16 cellular contexts compared by ENCODE assay signal in genomic region chr11:67368621-67369020, GRCh38. TPM values are rescaled to one million over a fixed set of nuclear protein-coding genes. Genes with fewer than 3 reads are reported as not detected.
A peak's percentile ranks its signal among the peaks of the same experiment; 100 is the strongest.
DNase-seq lines count a peak whose midpoint lies in the region; ATAC-seq, FAIRE-seq and TF ChIP-seq lines count a peak whose summit lies in the region.
"Had no signal": no experiment of that assay in that cellular context is flagged by ENCODE, and none has a peak within 500 bp of the region (broad histone marks: within the 10 kb centered on the region; RNA-seq: fewer than 3 reads in every experiment).

No MANE protein-coding gene starts in this region.

- 83 to 86% methylated on average over 3 of the region's 3 CpGs for WGBS in GM23248 (ENCODE audit: low coverage in 1 of 2, low lambda C conversion rate in 2 of 2, missing lambda C conversion rate in 2 of 2), 2 experiments
- 0% methylated on average over 3 of the region's 3 CpGs for whole genome bisulfite sequencing in GM12878 (ENCODE audit: insufficient coverage, insufficient replicate concordance, low lambda C conversion rate, missing lambda C conversion rate)
- 100% methylated on average over 1 of the region's 3 CpGs for WGBS in trophoblast cell (ENCODE audit: extremely low coverage, insufficient coverage, insufficient read length)

- H3K79me2 ChIP-seq in GM23248 (ENCODE audit: insufficient read depth) = peaks cover 92% of the 10 kb centered on the region
- H3K79me2 ChIP-seq in GM12878 (ENCODE audit: control insufficient read depth, insufficient read depth, low read length) = no peaks in the 10 kb centered on the region
- H3K79me2 ChIP-seq in trophoblast cell (ENCODE audit: control insufficient read depth, insufficient read depth, low read length, poor library complexity) = peaks cover 5% of the 10 kb centered on the region

- peaks cover 18% of the 10 kb centered on the region for H3K79me1 ChIP-seq in trophoblast cell (ENCODE audit: low read length)

- FAIRE-seq in GM12878 (lab: Jason Lieb, UNC) = peak; percentile 27
- FAIRE-seq: G401.6, K562 had no signal

- POLR2A ChIA-PET in CD8-positive, alpha-beta memory T cell (lab: Charles Lee) = interaction anchor here (0.7 kb wide), 1 partner anchor 126 kb away, joined by 10 read pairs; no protein-coding TSS in a partner anchor
- POLR2A ChIA-PET in GM12878 (lab: Charles Lee) = interaction anchor here (1.0 to 5.1 kb wide), 2 partner anchors 10 to 14 kb away, joined by 3 to 42 read pairs; partner anchors contain the start of gene POLD4

- DNase-seq in CD8-positive, alpha-beta memory T cell = peak in 1 of 5 donors; percentile 37
- DNase-seq in GM23248 = peak; percentile 27
- DNase-seq in GM12878 (ENCODE audit: low read depth, low spot score) = no peak
- peak; percentile 61 for DNase-seq in stimulated activated CD8-positive, alpha-beta memory T cell treated with anti-CD3 and anti-CD28 coated beads, Interleukin-4, amount 100 ng/mL, for 48 hours
- DNase-seq in DMS79 (lab: John Stamatoyannopoulos, UW) = no peak
- DNase-seq in trophoblast cell = no peak
- DNase-seq: activated CD8-positive, alpha-beta memory T cell treated with anti-CD3 and anti-CD28 coated beads, Interleukin-2, amount 50 U/mL, for 4 hours; amygdala; NCI-H1436; NCI-H526 treated with DMSO at 0.1 percent for 48 hours; T-helper 9 cell had no signal

- H3K23ac ChIP-seq in trophoblast cell (ENCODE audit: low read length) = no peak overlapping the region

- H4K20me1 ChIP-seq in GM23248 (ENCODE audit: insufficient read depth) (peaks cover 23% of the 10 kb centered on the region), GM12878 (ENCODE audit: control insufficient read depth, insufficient read depth) (peaks cover 8% of the 10 kb centered on the region; the same call in 1 of the 2 replicates)

- H3K14ac ChIP-seq in trophoblast cell (ENCODE audit: low read length) = no peak overlapping the region

- SMC1A ChIA-PET in GM12878 (lab: Charles Lee; ENCODE audit: uncharacterized antibody, unreplicated experiment) = interaction anchor here (1.0 to 21.3 kb wide), 3 partner anchors 10 to 12 kb away, joined by 3 to 646 read pairs (median 49); partner anchors contain the start of gene POLD4

- TF ChIP-seq POLR2A in GM12878 (IDR thresholded peaks at IDR 0.05; ENCODE audit: low read depth, low read length) = no peak

- no peak overlapping the region for H2BK12ac ChIP-seq in trophoblast cell (ENCODE audit: low read length)

- TF ChIP-seq EP300 in GM12878 (IDR thresholded peaks at IDR 0.05; ENCODE audit: borderline replicate concordance in 1 of 2, control insufficient read depth in 1 of 2, low read depth in 2 of 2, low read length in 2 of 2) = no peak

- no peak overlapping the region for H3K18ac ChIP-seq in trophoblast cell (ENCODE audit: low read length)

- no peak for TF ChIP-seq RAD21 in GM12878 (IDR thresholded peaks at IDR 0.05; ENCODE audit: insufficient read depth, low read depth, low read length)

- no peak overlapping the region for H2AK5ac ChIP-seq in trophoblast cell (ENCODE audit: low read length)

- no peak overlapping the region for H2BK120ac ChIP-seq in trophoblast cell (ENCODE audit: insufficient read depth, low read length, poor library complexity)

- H3K9me2 ChIP-seq in GM23248 (ENCODE audit: insufficient read depth) = no peaks in the 10 kb centered on the region

- no peak overlapping the region for H4K8ac ChIP-seq in trophoblast cell (ENCODE audit: low read depth, low read length)

- ATAC-seq in GM12878 (peak; percentile 68), HG02973 (IDR thresholded peaks at IDR 0.05; ENCODE audit: unreplicated experiment) (no peak)
- ATAC-seq: K562 had no signal

- H3K9ac ChIP-seq in GM23248 (0 out of 2 replicates have a peak overlapping the region, but pooled peaks have one; percentile 100), GM12878 (ENCODE audit: control insufficient read depth, insufficient read depth, low read length) (no peak overlapping the region), trophoblast cell (ENCODE audit: low read length) (no peak overlapping the region)

- no peak overlapping the region for H4K12ac ChIP-seq in trophoblast cell (ENCODE audit: low read depth, low read length)

- H3K4me1 Mint-ChIP-seq in CD8-positive, alpha-beta memory T cell = peaks cover 69 to 84% (median 73%) of the 10 kb centered on the region in 3 donors

- no peak overlapping the region for H3K4me3 ChIP-seq in CD8-positive, alpha-beta memory T cell (ENCODE audit: low read length)
- no peak overlapping the region for H3K4me3 ChIP-seq in GM23248
- no peak overlapping the region for H3K4me3 ChIP-seq in GM12878
- H3K4me3 ChIP-seq in trophoblast cell (ENCODE audit: low read depth, low read length) = no peak overlapping the region
- H3K4me3 ChIP-seq: K562 had no signal

- peak overlapping the region in 6 of 7 donors; percentile 18 to 78 (median 42) for H3K4me3 Mint-ChIP-seq in CD8-positive, alpha-beta memory T cell

- no peak overlapping the region for H3K4me2 ChIP-seq in GM23248 (ENCODE audit: unreplicated experiment)
- no peak overlapping the region for H3K4me2 ChIP-seq in GM12878 (ENCODE audit: control insufficient read depth, insufficient read depth)
- no peak overlapping the region for H3K4me2 ChIP-seq in trophoblast cell (ENCODE audit: low read length)

- intact Hi-C loops in GM12878 (cut with micrococcal nuclease; ENCODE audit: unreplicated experiment) = no loop called here

- peaks cover 58% of the 10 kb centered on the region for H3K4me1 ChIP-seq in CD8-positive, alpha-beta memory T cell (ENCODE audit: insufficient read depth, low read length)
- peaks cover 55% of the 10 kb centered on the region for H3K4me1 ChIP-seq in GM23248 (ENCODE audit: insufficient read depth)
- peaks cover 19% of the 10 kb centered on the region for H3K4me1 ChIP-seq in GM12878 (ENCODE audit: control insufficient read depth, insufficient read depth, low read length)
- H3K4me1 ChIP-seq in trophoblast cell (ENCODE audit: control insufficient read depth in 1 of 2, insufficient read depth in 2 of 2, low read length in 2 of 2) = peaks cover 30 to 31% of the 10 kb centered on the region in 2 experiments

- no TSS peak for BruUV-seq in GM12878 (replicated peaks; lab: Mats Ljungman, UMichigan)

- no peaks in the 10 kb centered on the region for H3K9me3 ChIP-seq in CD8-positive, alpha-beta memory T cell (ENCODE audit: low read length)
- H3K9me3 ChIP-seq in GM23248 (ENCODE audit: low read depth) (no peaks in the 10 kb centered on the region), GM12878 (replicated peaks; ENCODE audit: control insufficient read depth, insufficient read depth, low read length) (no peaks in the 10 kb centered on the region), trophoblast cell (ENCODE audit: insufficient read depth, low read depth, low read length) (peaks cover 4% of the 10 kb centered on the region)

- CTCF ChIA-PET in CD8-positive, alpha-beta memory T cell (lab: Charles Lee) = interaction anchor here (9.2 to 25.1 kb wide), 2 partner anchors 10 to 15 kb away, joined by 113 to 860 read pairs; partner anchors contain the start of gene POLD4
- CTCF ChIA-PET in GM12878 (lab: Yijun Ruan, JAX) = interaction anchor here (1.4 to 26.2 kb wide), 4 partner anchors 7 to 101 kb away, joined by 4 to 1301 read pairs (median 671); partner anchors contain the start of genes CLCF1, POLD4 and RAD9A

- no peak for TF ChIP-seq CTCF in GM12878 (IDR thresholded peaks at IDR 0.05 in 2 of 3, conservative IDR thresholded peaks at IDR 0.05 in 1 of 3; ENCODE audit: control insufficient read depth in 2 of 3, extremely low read depth in 1 of 3, insufficient read depth in 1 of 3, low read depth in 3 of 3, low read length in 3 of 3)

- H3K27ac ChIP-seq in CD8-positive, alpha-beta memory T cell (ENCODE audit: low read depth, low read length) = no peak overlapping the region
- H3K27ac ChIP-seq in GM23248 = peak overlapping the region; percentile 98
- no peak overlapping the region for H3K27ac ChIP-seq in GM12878 (ENCODE audit: control insufficient read depth, insufficient read depth)
- H3K27ac ChIP-seq in trophoblast cell (ENCODE audit: low read depth, low read length) = no peak overlapping the region

- no peak overlapping the region for H2BK5ac ChIP-seq in trophoblast cell (ENCODE audit: low read depth, low read length, poor library complexity)

- in situ Hi-C loops in GM23248 (cut with MboI) = no loop called here
- in situ Hi-C loops in GM12878 (cut with MboI) = no loop called here

- H3K9me3 Mint-ChIP-seq in CD8-positive, alpha-beta memory T cell = peaks cover 0 to 4% (median 0%) of the 10 kb centered on the region in 5 donors

- peaks cover 0 to 32% (median 2%) of the 10 kb centered on the region in 3 donors for H3K36me3 Mint-ChIP-seq in CD8-positive, alpha-beta memory T cell

- H2AFZ ChIP-seq in GM23248 = no peak overlapping the region
- H2AFZ ChIP-seq in GM12878 (ENCODE audit: control insufficient read depth, low read depth, low read length) = no peak overlapping the region
- H2AFZ ChIP-seq in trophoblast cell (ENCODE audit: insufficient read depth, low read length, poor library complexity) = no peak overlapping the region

- H3K27me3 Mint-ChIP-seq in CD8-positive, alpha-beta memory T cell = peaks cover 0 to 5% of the 10 kb centered on the region in 2 donors
- H3K27me3 Mint-ChIP-seq: progenitor cell of endocrine pancreas had no signal

- H4K91ac ChIP-seq in trophoblast cell (ENCODE audit: low read depth, low read length) = no peak overlapping the region

- no peak overlapping the region for H3K4ac ChIP-seq in trophoblast cell (ENCODE audit: low read depth, low read length)

- H3K27ac Mint-ChIP-seq in CD8-positive, alpha-beta memory T cell = peak overlapping the region; percentile 51 to 91 (median 70)

- H3K36me3 ChIP-seq in CD8-positive, alpha-beta memory T cell (ENCODE audit: insufficient read depth, low read length) = no peaks in the 10 kb centered on the region
- H3K36me3 ChIP-seq in GM23248 (ENCODE audit: low read depth) = peaks cover 16% of the 10 kb centered on the region; the same call in 1 of the 2 replicates
- no peaks in the 10 kb centered on the region for H3K36me3 ChIP-seq in GM12878 (ENCODE audit: control insufficient read depth in 2 of 2, insufficient read depth in 2 of 2, low read length in 1 of 2)
- peaks cover 4 to 9% of the 10 kb centered on the region in 2 experiments for H3K36me3 ChIP-seq in trophoblast cell (ENCODE audit: control insufficient read depth in 1 of 2, insufficient read depth in 2 of 2, low read length in 2 of 2)

- RAD21 ChIA-PET in GM12878 (lab: Charles Lee; ENCODE audit: unreplicated experiment) = interaction anchor here (0.6 to 6.5 kb wide), 5 partner anchors 9 to 129 kb away, joined by 3 to 122 read pairs (median 5); partner anchors contain the start of gene POLD4

- peaks cover 36% of the 10 kb centered on the region for H3F3A ChIP-seq in GM23248 (ENCODE audit: insufficient read depth)

- no peaks in the 10 kb centered on the region for H3K27me3 ChIP-seq in CD8-positive, alpha-beta memory T cell (ENCODE audit: insufficient read depth, low read length, poor library complexity, severe bottlenecking)
- H3K27me3 ChIP-seq in GM23248 (replicated peaks; ENCODE audit: insufficient read depth) = no peaks in the 10 kb centered on the region
- peaks cover 1 to 4% of the 10 kb centered on the region in 2 experiments; a peak in 3 of 4 replicates for H3K27me3 ChIP-seq in GM12878 (replicated peaks in 1 of 2; ENCODE audit: control insufficient read depth in 2 of 2, insufficient read depth in 2 of 2, low read length in 1 of 2)
- no peaks in the 10 kb centered on the region for H3K27me3 ChIP-seq in trophoblast cell (ENCODE audit: insufficient read depth, low read length)

RNA-seq across cellular contexts. Expression of gene CLCF1, which starts 4.8 kb away (rescaled TPM):
- 1 to 10 TPM; 3.5 to 4.2 TPM for total RNA-seq in CD8-positive, alpha-beta memory T cell
- polyA plus RNA-seq in CD8-positive, alpha-beta memory T cell = 4.6 TPM
- 33.0 and 39.1 TPM in 2 replicates for total RNA-seq in GM23248 (2014; rRNA removed; shearing (Covaris generic))
- polyA plus RNA-seq in GM23248 (2016; fragmentation: Nextera tagmentation; extraction: Ambion mirVana) (20.0 and 21.1 TPM in 2 replicates), GM12878 (2011; rRNA removed) (0.12 and 0.16 TPM in 2 replicates), GM12878 (2014; fragmentation: Illumina TruSeq; extraction: Trizol) (0.25 and 0.79 TPM in 2 replicates), GM12878 (2014; fragmentation: Nextera tagmentation; extraction: Ambion mirVana) (under 1 TPM; 0.24 to 0.58 TPM), GM12878 (2014; rRNA removed) (2.1 and 2.4 TPM in 2 replicates), GM12878 (2016; fragmentation: Nextera tagmentation; extraction: Ambion mirVana) (under 1 TPM in 1 of 2 experiments, not detected in 1; 0.35 TPM)
- 0.98 and 1.1 TPM in 2 replicates for total RNA-seq in GM12878 (2013; cell fraction: nucleolus; rRNA removed)
- total RNA-seq in GM12878 (2014; rRNA removed) (0.68 and 0.82 TPM in 2 replicates), GM12878 (2014; rRNA removed; fragmentation: Illumina TruSeq; extraction: Trizol) (0.63 and 0.64 TPM in 2 replicates), GM12878 (2021) (1.3 and 1.5 TPM in 2 replicates)
- 0.31 TPM for polyA plus RNA-seq in GM12878 (2011; ENCODE audit: low read depth)
- 0.42 and 0.45 TPM in 2 replicates for polyA plus RNA-seq in GM12878 (2011; cell fraction: cytosol; rRNA removed)
- 0.84 and 1.2 TPM in 2 replicates for polyA plus RNA-seq in GM12878 (2011; cell fraction: nucleus; rRNA removed)
- 0.74 and 0.87 TPM in 2 replicates for polyA plus RNA-seq in GM12878 (2012)
- polyA minus RNA-seq in GM12878 (2011; rRNA and poly(A)+ RNA removed) = 0.37 and 0.52 TPM in 2 replicates
- not detected in 2 replicates for polyA minus RNA-seq in GM12878 (2011; cell fraction: cytosol; rRNA and poly(A)+ RNA removed)
- 0.24 and 0.38 TPM in 2 replicates for polyA minus RNA-seq in GM12878 (2011; cell fraction: nucleus; rRNA and poly(A)+ RNA removed)
- 3.1 TPM in 2 replicates for polyA plus RNA-seq in trophoblast cell (2013)

RNA-seq across cellular contexts. Expression of gene POLD4, which starts 15.3 kb away (rescaled TPM):
- total RNA-seq in CD8-positive, alpha-beta memory T cell = 10 to 100 TPM; 32.3 to 37.8 TPM
- polyA plus RNA-seq in CD8-positive, alpha-beta memory T cell = 91.2 TPM
- total RNA-seq in GM23248 (2014; rRNA removed; shearing (Covaris generic)) = 86.6 and 109 TPM in 2 replicates
- polyA plus RNA-seq in GM23248 (2016; fragmentation: Nextera tagmentation; extraction: Ambion mirVana) = 121 and 136 TPM in 2 replicates
- 56.1 and 63.5 TPM in 2 replicates for total RNA-seq in GM12878 (2013; cell fraction: nucleolus; rRNA removed)
- 140 and 142 TPM in 2 replicates for total RNA-seq in GM12878 (2014; rRNA removed)
- 46.8 and 51.2 TPM in 2 replicates for total RNA-seq in GM12878 (2014; rRNA removed; fragmentation: Illumina TruSeq; extraction: Trizol)
- 103 and 110 TPM in 2 replicates for total RNA-seq in GM12878 (2021)
- 80.8 TPM for polyA plus RNA-seq in GM12878 (2011; ENCODE audit: low read depth)
- 43.4 and 72.8 TPM in 2 replicates for polyA plus RNA-seq in GM12878 (2011; rRNA removed)
- polyA plus RNA-seq in GM12878 (2011; cell fraction: cytosol; rRNA removed) = 189 and 201 TPM in 2 replicates
- polyA plus RNA-seq in GM12878 (2011; cell fraction: nucleus; rRNA removed) = 133 and 135 TPM in 2 replicates
- polyA plus RNA-seq in GM12878 (2012) = 174 and 197 TPM in 2 replicates
- 11.5 and 25.8 TPM in 2 replicates for polyA plus RNA-seq in GM12878 (2014; fragmentation: Illumina TruSeq; extraction: Trizol)
- 10 to 100 TPM in 1 of 2 experiments, 1 to 10 TPM in 1; 8.1 to 23.5 TPM for polyA plus RNA-seq in GM12878 (2014; fragmentation: Nextera tagmentation; extraction: Ambion mirVana)
- 176 and 184 TPM in 2 replicates for polyA plus RNA-seq in GM12878 (2014; rRNA removed)
- polyA plus RNA-seq in GM12878 (2016; fragmentation: Nextera tagmentation; extraction: Ambion mirVana) = 100 to 1,000 TPM; 120 to 125 TPM
- 22.5 and 64.9 TPM in 2 replicates for polyA minus RNA-seq in GM12878 (2011; rRNA and poly(A)+ RNA removed)
- polyA minus RNA-seq in GM12878 (2011; cell fraction: cytosol; rRNA and poly(A)+ RNA removed) = 39.0 and 41.6 TPM in 2 replicates
- polyA minus RNA-seq in GM12878 (2011; cell fraction: nucleus; rRNA and poly(A)+ RNA removed) = 35.1 and 49.9 TPM in 2 replicates
- 45.2 and 45.7 TPM in 2 replicates for polyA plus RNA-seq in trophoblast cell (2013)

RNA-seq across cellular contexts. Expression of gene RAD9A, which starts 23.2 kb away (rescaled TPM):
- 10 to 100 TPM; 36.8 to 38.8 TPM for total RNA-seq in CD8-positive, alpha-beta memory T cell
- 9.4 TPM for polyA plus RNA-seq in CD8-positive, alpha-beta memory T cell
- total RNA-seq in GM23248 (2014; rRNA removed; shearing (Covaris generic)) = 0.51 and 4.6 TPM in 2 replicates
- 3.9 and 5.7 TPM in 2 replicates for polyA plus RNA-seq in GM23248 (2016; fragmentation: Nextera tagmentation; extraction: Ambion mirVana)
- total RNA-seq in GM12878 (2013; cell fraction: nucleolus; rRNA removed) = 30.1 and 32.3 TPM in 2 replicates
- total RNA-seq in GM12878 (2014; rRNA removed) = 21.0 and 21.9 TPM in 2 replicates
- 8.2 TPM in 2 replicates for total RNA-seq in GM12878 (2014; rRNA removed; fragmentation: Illumina TruSeq; extraction: Trizol)
- total RNA-seq in GM12878 (2021) = 29.5 and 32.7 TPM in 2 replicates
- polyA plus RNA-seq in GM12878 (2011; ENCODE audit: low read depth) = 12.9 TPM
- polyA plus RNA-seq in GM12878 (2011; rRNA removed) = 9.6 and 18.6 TPM in 2 replicates
- 31.8 and 50.4 TPM in 2 replicates for polyA plus RNA-seq in GM12878 (2011; cell fraction: cytosol; rRNA removed)
- 114 and 143 TPM in 2 replicates for polyA plus RNA-seq in GM12878 (2011; cell fraction: nucleus; rRNA removed)
- 21.3 and 26.9 TPM in 2 replicates for polyA plus RNA-seq in GM12878 (2012)
- 5.8 and 15.6 TPM in 2 replicates for polyA plus RNA-seq in GM12878 (2014; fragmentation: Illumina TruSeq; extraction: Trizol)
- polyA plus RNA-seq in GM12878 (2014; fragmentation: Nextera tagmentation; extraction: Ambion mirVana) = 1 to 10 TPM; 1.1 to 3.6 TPM
- 36.2 and 37.6 TPM in 2 replicates for polyA plus RNA-seq in GM12878 (2014; rRNA removed)
- 10 to 100 TPM; 22.0 to 25.6 TPM for polyA plus RNA-seq in GM12878 (2016; fragmentation: Nextera tagmentation; extraction: Ambion mirVana)
- 7.2 and 11.3 TPM in 2 replicates for polyA minus RNA-seq in GM12878 (2011; rRNA and poly(A)+ RNA removed)
- polyA minus RNA-seq in GM12878 (2011; cell fraction: cytosol; rRNA and poly(A)+ RNA removed) = 4.8 and 10.5 TPM in 2 replicates
- 14.0 and 24.6 TPM in 2 replicates for polyA minus RNA-seq in GM12878 (2011; cell fraction: nucleus; rRNA and poly(A)+ RNA removed)
- polyA plus RNA-seq in trophoblast cell (2013) = 13.2 and 14.2 TPM in 2 replicates

RNA-seq across cellular contexts. Expression of gene PPP1CA, which starts 33.0 kb away (rescaled TPM):
- total RNA-seq in CD8-positive, alpha-beta memory T cell = 100 to 1,000 TPM; 338 to 357 TPM
- 564 TPM for polyA plus RNA-seq in CD8-positive, alpha-beta memory T cell
- total RNA-seq in GM23248 (2014; rRNA removed; shearing (Covaris generic)) = 140 and 172 TPM in 2 replicates
- polyA plus RNA-seq in GM23248 (2016; fragmentation: Nextera tagmentation; extraction: Ambion mirVana) (207 and 222 TPM in 2 replicates), GM12878 (2011; rRNA removed) (86.0 and 211 TPM in 2 replicates), GM12878 (2014; fragmentation: Illumina TruSeq; extraction: Trizol) (128 and 202 TPM in 2 replicates), GM12878 (2014; fragmentation: Nextera tagmentation; extraction: Ambion mirVana) (10 to 100 TPM; 26.4 to 41.7 TPM), GM12878 (2014; rRNA removed) (306 and 326 TPM in 2 replicates), GM12878 (2016; fragmentation: Nextera tagmentation; extraction: Ambion mirVana) (100 to 1,000 TPM; 417 to 458 TPM)
- total RNA-seq in GM12878 (2013; cell fraction: nucleolus; rRNA removed) = 38.1 and 44.1 TPM in 2 replicates
- total RNA-seq in GM12878 (2014; rRNA removed) (342 and 371 TPM in 2 replicates), GM12878 (2014; rRNA removed; fragmentation: Illumina TruSeq; extraction: Trizol) (170 and 176 TPM in 2 replicates), GM12878 (2021) (265 and 269 TPM in 2 replicates)
- polyA plus RNA-seq in GM12878 (2011; ENCODE audit: low read depth) = 75.3 TPM
- 440 and 506 TPM in 2 replicates for polyA plus RNA-seq in GM12878 (2011; cell fraction: cytosol; rRNA removed)
- polyA plus RNA-seq in GM12878 (2011; cell fraction: nucleus; rRNA removed) = 220 and 242 TPM in 2 replicates
- polyA plus RNA-seq in GM12878 (2012) = 174 and 181 TPM in 2 replicates
- polyA minus RNA-seq in GM12878 (2011; rRNA and poly(A)+ RNA removed) = 121 and 204 TPM in 2 replicates
- polyA minus RNA-seq in GM12878 (2011; cell fraction: cytosol; rRNA and poly(A)+ RNA removed) = 83.8 and 94.6 TPM in 2 replicates
- polyA minus RNA-seq in GM12878 (2011; cell fraction: nucleus; rRNA and poly(A)+ RNA removed) = 49.0 and 75.9 TPM in 2 replicates
- 208 and 213 TPM in 2 replicates for polyA plus RNA-seq in trophoblast cell (2013)

RNA-seq across cellular contexts. Expression of gene TBC1D10C, which starts 35.3 kb away (rescaled TPM):
- 100 to 1,000 TPM; 102 to 105 TPM for total RNA-seq in CD8-positive, alpha-beta memory T cell
- polyA plus RNA-seq in CD8-positive, alpha-beta memory T cell = 331 TPM
- total RNA-seq in GM23248 (2014; rRNA removed; shearing (Covaris generic)) = not detected in 2 replicates
- polyA plus RNA-seq in GM23248 (2016; fragmentation: Nextera tagmentation; extraction: Ambion mirVana) (0.25 TPM in 1 of 2 replicates, not detected in the other), GM12878 (2011; rRNA removed) (9.6 and 15.4 TPM in 2 replicates), GM12878 (2014; fragmentation: Illumina TruSeq; extraction: Trizol) (3.4 and 13.5 TPM in 2 replicates), GM12878 (2014; fragmentation: Nextera tagmentation; extraction: Ambion mirVana) (1 to 10 TPM; 1.1 to 6.6 TPM), GM12878 (2014; rRNA removed) (83.4 and 85.3 TPM in 2 replicates), GM12878 (2016; fragmentation: Nextera tagmentation; extraction: Ambion mirVana) (10 to 100 TPM; 61.8 to 73.3 TPM)
- 59.5 and 60.3 TPM in 2 replicates for total RNA-seq in GM12878 (2013; cell fraction: nucleolus; rRNA removed)
- total RNA-seq in GM12878 (2014; rRNA removed) (52.0 and 60.0 TPM in 2 replicates), GM12878 (2014; rRNA removed; fragmentation: Illumina TruSeq; extraction: Trizol) (18.4 and 19.5 TPM in 2 replicates), GM12878 (2021) (77.4 and 80.7 TPM in 2 replicates)
- polyA plus RNA-seq in GM12878 (2011; ENCODE audit: low read depth) = 12.8 TPM
- polyA plus RNA-seq in GM12878 (2011; cell fraction: cytosol; rRNA removed) = 27.2 and 41.2 TPM in 2 replicates
- polyA plus RNA-seq in GM12878 (2011; cell fraction: nucleus; rRNA removed) = 200 and 210 TPM in 2 replicates
- polyA plus RNA-seq in GM12878 (2012) = 48.1 and 51.7 TPM in 2 replicates
- polyA minus RNA-seq in GM12878 (2011; rRNA and poly(A)+ RNA removed) = 8.1 and 20.2 TPM in 2 replicates
- polyA minus RNA-seq in GM12878 (2011; cell fraction: cytosol; rRNA and poly(A)+ RNA removed) = 9.6 and 12.3 TPM in 2 replicates
- polyA minus RNA-seq in GM12878 (2011; cell fraction: nucleus; rRNA and poly(A)+ RNA removed) = 26.1 and 33.3 TPM in 2 replicates
- polyA plus RNA-seq in trophoblast cell (2013) = 0.04 and 0.15 TPM in 2 replicates
- total RNA-seq: RPMI7951 had no signal

Comparison
In these comparisons a context has a peak if more than half of its experiments do, and no peak if none do; other contexts are left out.
1. DNase-seq: peak in GM23248 (single experiment) and stimulated activated CD8-positive, alpha-beta memory T cell treated with anti-CD3 and anti-CD28 coated beads, Interleukin-4, amount 100 ng/mL, for 48 hours (single experiment); none in GM12878 (single experiment), DMS79 (single experiment) and trophoblast cell (0 of 2).